ENCODE assay signal across 26 cellular contexts in genomic region chrX:18714910-18715309, GRCh38. TPM values are rescaled to one million over a fixed set of nuclear protein-coding genes. Genes with fewer than 3 reads are reported as not detected.
"Had no signal": no experiment of that assay in that cellular context is flagged by ENCODE, and none has a peak within 500 bp of the region (broad histone marks: within the 10 kb centered on the region; RNA-seq: fewer than 3 reads in every experiment).

No MANE protein-coding gene starts in this region.

- H3K4me3 ChIP-seq: esophagus muscularis mucosa, gastrocnemius medialis, heart right ventricle, psoas muscle, right lobe of liver, tibial artery, upper lobe of left lung, vagina had no signal

- H3K27me3 ChIP-seq: esophagus muscularis mucosa, gastrocnemius medialis, heart right ventricle, neutrophil, right lobe of liver, tibial artery, upper lobe of left lung, vagina had no signal

- FAIRE-seq: islet of Langerhans had no signal

- DNase-seq: dermis blood vessel endothelial cell; effector CD8-positive, alpha-beta T cell; gastrocnemius medialis; heart right ventricle; hypothalamus; kidney glomerular epithelial cell; naive thymus-derived CD4-positive, alpha-beta T cell; nephron progenitor cell; psoas muscle; retina; right lobe of liver; stimulated activated CD4-positive, alpha-beta T cell treated with anti-CD3 and anti-CD28 coated beads, Interleukin-4, amount 100 ng/mL, for 24 hours; tibial artery; upper lobe of left lung had no signal

- H3K9me3 ChIP-seq: gastrocnemius medialis, neutrophil, right lobe of liver, upper lobe of left lung, vagina had no signal

- H3K36me3 ChIP-seq: esophagus muscularis mucosa, gastrocnemius medialis, heart right ventricle, neutrophil, right lobe of liver, tibial artery, upper lobe of left lung, vagina had no signal

- H3K27ac ChIP-seq: esophagus muscularis mucosa, gastrocnemius medialis, heart right ventricle, neutrophil, psoas muscle, right lobe of liver, tibial artery, upper lobe of left lung, vagina had no signal

- H3K4me1 ChIP-seq: esophagus muscularis mucosa, gastrocnemius medialis, heart right ventricle, psoas muscle, right lobe of liver, tibial artery, upper lobe of left lung, vagina had no signal

- ATAC-seq: gastrocnemius medialis; heart right ventricle; naive thymus-derived CD4-positive, alpha-beta T cell; psoas muscle; stimulated activated memory B cell treated with anti-CD40 and anti-IgM and Interleukin-4, amounts not matched to agents 10 μg/mL and 1 μg/mL and 100 μg/mL, for 72 hours had no signal

RNA-seq across cellular contexts. Expression of gene PPEF1, which starts 7.5 kb away (rescaled TPM):
- total RNA-seq: dermis blood vessel endothelial cell, fibroblast of villous mesenchyme, lung microvascular endothelial cell, mesenteric fat pad, right lobe of liver, vagina had no signal

RNA-seq across cellular contexts. Expression of gene RS1, which starts 43.0 kb away (rescaled TPM):
- total RNA-seq: dermis blood vessel endothelial cell; esophagus muscularis mucosa; fibroblast of villous mesenchyme; gastrocnemius medialis; heart right ventricle; liver; lung microvascular endothelial cell; mesenteric fat pad; mononuclear cell; naive thymus-derived CD4-positive, alpha-beta T cell; osteoblast; psoas muscle; right lobe of liver; temporal lobe; vagina had no signal
